15 cellular contexts compared by ENCODE assay signal in genomic region chr1:36328713-36329112, GRCh38. TPM values are rescaled to one million over a fixed set of nuclear protein-coding genes. Genes with fewer than 3 reads are reported as not detected.
DNase-seq lines count a peak whose midpoint lies in the region; ATAC-seq, FAIRE-seq and TF ChIP-seq lines count a peak whose summit lies in the region.
"Had no signal": no experiment of that assay in that cellular context is flagged by ENCODE, and none has a peak within 500 bp of the region (broad histone marks: within the 10 kb centered on the region; RNA-seq: fewer than 3 reads in every experiment).

No MANE protein-coding gene starts in this region.

- BruUV-seq in PC-3 (replicated peaks; lab: Mats Ljungman, UMichigan): no TSS peak

- H3K36me3 ChIP-seq in PC-3 (ENCODE audit: low read depth, low read length) (no peaks in the 10 kb centered on the region), left ventricle myocardium inferior (no peaks in the 10 kb centered on the region), small intestine (ENCODE audit: control insufficient read depth in 2 of 2, insufficient read depth in 2 of 2, low read length in 2 of 2) (no peaks in the 10 kb centered on the region)
- H3K36me3 ChIP-seq: tibial artery had no signal

- H3K27me3 ChIP-seq in PC-3 (ENCODE audit: low read length) (no peaks in the 10 kb centered on the region), left ventricle myocardium inferior (ENCODE audit: low read depth) (no peaks in the 10 kb centered on the region), small intestine (ENCODE audit: control insufficient read depth in 2 of 2, insufficient read depth in 2 of 2, low read length in 2 of 2) (no peaks in the 10 kb centered on the region)
- H3K27me3 ChIP-seq: tibial artery had no signal

- H3K79me2 ChIP-seq in PC-3 (ENCODE audit: low read length): no peaks in the 10 kb centered on the region

- CTCF ChIA-PET in PC-3 (lab: Charles Lee): no interaction called here

- H3K27ac ChIP-seq in PC-3 (ENCODE audit: low read length): no peak overlapping the region
- H3K27ac ChIP-seq in left ventricle myocardium inferior (replicated peaks): peak overlapping the region; percentile 30
- H3K27ac ChIP-seq in small intestine (ENCODE audit: low read depth in 1 of 2, low read length in 1 of 2): no peak overlapping the region
- H3K27ac ChIP-seq: RWPE1, tibial artery had no signal

- no peak for TF ChIP-seq CTCF in PC-3 (conservative IDR thresholded peaks at IDR 0.05; ENCODE audit: low read depth, low read length)
- no peak for TF ChIP-seq CTCF in left ventricle myocardium inferior (IDR thresholded peaks at IDR 0.05; ENCODE audit: borderline replicate concordance)

- no peaks in the 10 kb centered on the region for H3K9me2 ChIP-seq in PC-3 (replicated peaks; ENCODE audit: low read length)

- H3K4me1 ChIP-seq in PC-3 (ENCODE audit: insufficient read depth, low read length) (peaks cover 17% of the 10 kb centered on the region), left ventricle myocardium inferior (peaks cover 34% of the 10 kb centered on the region), small intestine (ENCODE audit: control insufficient read depth in 2 of 2, insufficient read depth in 1 of 2, low read depth in 1 of 2, low read length in 1 of 2) (no peaks in the 10 kb centered on the region)

- H3K4me2 ChIP-seq in PC-3 (ENCODE audit: low read length): no peak overlapping the region

- ATAC-seq in PC-3: no peak
- ATAC-seq in GM19463 (IDR thresholded peaks at IDR 0.05; ENCODE audit: unreplicated experiment): no peak
- ATAC-seq in GM19452 (IDR thresholded peaks at IDR 0.05; ENCODE audit: unreplicated experiment): no peak

- H2AFZ ChIP-seq in PC-3 (ENCODE audit: low read length): no peak overlapping the region

- intact Hi-C loops in PC-3 (cut with micrococcal nuclease): no loop called here
- intact Hi-C loops in left ventricle myocardium inferior (cut with micrococcal nuclease): no loop called here

- 45 to 58% (median 53%) methylated on average over 6 of the region's 6 CpGs for WGBS in small intestine, 3 donors

- H3K4me3 ChIP-seq in PC-3 (ENCODE audit: low read length): no peak overlapping the region
- no peak overlapping the region for H3K4me3 ChIP-seq in left ventricle myocardium inferior
- H3K4me3 ChIP-seq in small intestine (ENCODE audit: low read depth in 1 of 2, low read length in 2 of 2): no peak overlapping the region
- H3K4me3 ChIP-seq: tibial artery had no signal

- no peak for FAIRE-seq in small intestine (lab: Jason Lieb, UNC)
- FAIRE-seq: D721Med, endometrium had no signal

- no peaks in the 10 kb centered on the region for H3F3A ChIP-seq in PC-3 (ENCODE audit: low read length, unreplicated experiment)

- POLR2A ChIA-PET in PC-3 (lab: Charles Lee; ENCODE audit: unreplicated experiment): no interaction called here

- H3K9me3 ChIP-seq in PC-3 (ENCODE audit: low read length): no peaks in the 10 kb centered on the region
- H3K9me3 ChIP-seq in left ventricle myocardium inferior (replicated peaks): no peaks in the 10 kb centered on the region
- no peaks in the 10 kb centered on the region for H3K9me3 ChIP-seq in small intestine (ENCODE audit: control insufficient read depth, low read depth)
- H3K9me3 ChIP-seq: tibial artery had no signal

- H3K9ac ChIP-seq in PC-3 (ENCODE audit: low read length): no peak overlapping the region

- DNase-seq in NCI-H2171 treated with DMSO at 0.1 percent for 48 hours (lab: John Stamatoyannopoulos, UW) (peak; percentile 10), NCI-H2171 (lab: John Stamatoyannopoulos, UW) (no peak), PC-3 (peak; percentile 10), left ventricle myocardium inferior (no peak), small intestine (peak; percentile 34)
- DNase-seq in stimulated activated CD4-positive, alpha-beta T cell treated with anti-CD3 and anti-CD28 coated beads, Interleukin-4, amount 100 ng/mL, for 24 hours: no peak
- DNase-seq: HCEC 1CT, naive B cell, NCI-H2081 treated with DMSO at 0.1 percent for 48 hours had no signal

- no peaks in the 10 kb centered on the region for H4K20me1 ChIP-seq in PC-3 (ENCODE audit: low read length)

RNA-seq across cellular contexts. Expression of gene EVA1B, which starts 5.3 kb away (rescaled TPM):
- total RNA-seq in PC-3 (2014; rRNA removed): 89.1 and 104 TPM in 2 replicates
- total RNA-seq in left ventricle myocardium inferior: 10.6 TPM
- 10 to 100 TPM in 2 of 3 donors, 1 to 10 TPM in 1; 2.5 to 18.9 (median 17.9) TPM for polyA plus RNA-seq in small intestine

RNA-seq across cellular contexts. Expression of gene SH3D21, which starts 22.5 kb away (rescaled TPM):
- total RNA-seq in PC-3 (2014; rRNA removed) (11.3 and 16.4 TPM in 2 replicates), left ventricle myocardium inferior (1.9 TPM)
- 10 to 100 TPM in 2 of 3 donors, 1 to 10 TPM in 1; 4.0 to 26.2 (median 24.4) TPM for polyA plus RNA-seq in small intestine

RNA-seq across cellular contexts. Expression of gene STK40, which starts 57.0 kb away (rescaled TPM):
- 14.4 and 15.9 TPM in 2 replicates for total RNA-seq in PC-3 (2014; rRNA removed)
- 69.8 TPM for total RNA-seq in left ventricle myocardium inferior
- 10 to 100 TPM; 12.7 to 33.3 (median 17.3) TPM for polyA plus RNA-seq in small intestine

Comparison
In these comparisons a context has a peak if more than half of its experiments do, and no peak if none do; other contexts are left out.
1. DNase-seq: peak in NCI-H2171 treated with DMSO at 0.1 percent for 48 hours (single experiment), PC-3 (single experiment) and small intestine (single experiment); none in NCI-H2171 (single experiment), left ventricle myocardium inferior (single experiment) and stimulated activated CD4-positive, alpha-beta T cell treated with anti-CD3 and anti-CD28 coated beads, Interleukin-4, amount 100 ng/mL, for 24 hours (single experiment).